ENCODE assay signal across 8 cellular contexts in genomic region chr10:101042667-101043355, GRCh38. TPM values are rescaled to one million over a fixed set of nuclear protein-coding genes. Genes with fewer than 3 reads are reported as not detected.
DNase-seq lines count a peak whose midpoint lies in the region; ATAC-seq and TF ChIP-seq lines count a peak whose summit lies in the region.

No MANE protein-coding gene starts in this region.

- peak; percentile 88 for ATAC-seq in GM19324 (IDR thresholded peaks at IDR 0.05; ENCODE audit: low FRiP score, unreplicated experiment)
- peak; percentile 97 for ATAC-seq in HG03460 (IDR thresholded peaks at IDR 0.05; ENCODE audit: unreplicated experiment)
- ATAC-seq in right lobe of liver: peak; percentile 95 to 98 (median 96)

- intact Hi-C loops in right lobe of liver (cut with DNase I): no loop called here

- H3K9ac ChIP-seq in BLaER1 treated with 17β-estradiol and CSF1 and Interleukin-3, amounts not matched to agents 10 nM and 100 nM: peak overlapping the region; percentile 70 to 84 (median 80)

- H3K4me1 ChIP-seq in BLaER1 treated with 17β-estradiol and CSF1 and Interleukin-3, amounts not matched to agents 10 nM and 100 nM: peaks cover 29 to 44% (median 41%) of the 10 kb centered on the region in 10 experiments
- H3K4me1 ChIP-seq in right lobe of liver: peaks cover 0 to 12% (median 6%) of the 10 kb centered on the region in 4 donors

- H3K27me3 ChIP-seq in BLaER1 treated with 17β-estradiol and CSF1 and Interleukin-3, amounts not matched to agents 10 nM and 100 nM: peaks cover 18 to 30% (median 22%) of the 10 kb centered on the region in 11 experiments
- peaks cover 0 to under 1% of the 10 kb centered on the region in 2 donors for H3K27me3 ChIP-seq in right lobe of liver

- peak overlapping the region; percentile 76 to 96 (median 89) for H3K4me2 ChIP-seq in BLaER1 treated with 17β-estradiol and CSF1 and Interleukin-3, amounts not matched to agents 10 nM and 100 nM

- peak; percentile 83 for DNase-seq in NCI-H526 treated with DMSO at 0.1 percent for 48 hours (lab: John Stamatoyannopoulos, UW)
- DNase-seq in activated CD4-positive, alpha-beta T cell treated with anti-CD3 and anti-CD28 coated beads, Interleukin-2, amount 50 U/mL, for 24 hours (ENCODE audit: low read depth in 1 of 2, low spot score in 1 of 2): peak; percentile 70 to 86
- DNase-seq in dermis microvascular lymphatic vessel endothelial cell (ENCODE audit: low read depth in 2 of 2): peak; percentile 93 to 94
- peak; percentile 98 to 99 (median 99) for DNase-seq in right lobe of liver
- DNase-seq in stimulated activated CD4-positive, alpha-beta T cell treated with anti-CD3 and anti-CD28 coated beads, Interleukin-4, amount 100 ng/mL, for 24 hours: peak; percentile 91

- no peak for TF ChIP-seq CTCF in right lobe of liver (IDR thresholded peaks at IDR 0.05)

- H3K27ac ChIP-seq in BLaER1 treated with 17β-estradiol and CSF1 and Interleukin-3, amounts not matched to agents 10 nM and 100 nM: peak overlapping the region; percentile 66 to 93 (median 80)
- H3K27ac ChIP-seq in right lobe of liver: peak overlapping the region; percentile 53 to 77 (median 54)

- H4K20me1 ChIP-seq in BLaER1 treated with 17β-estradiol and CSF1 and Interleukin-3, amounts not matched to agents 10 nM and 100 nM: peaks cover 0 to 34% (median 7%) of the 10 kb centered on the region in 11 experiments; a peak in 12 of 22 replicates

- H3K9me3 ChIP-seq in BLaER1 treated with 17β-estradiol and CSF1 and Interleukin-3, amounts not matched to agents 10 nM and 100 nM (replicated peaks in 1 of 11): no peaks in the 10 kb centered on the region
- H3K9me3 ChIP-seq in right lobe of liver: no peaks in the 10 kb centered on the region

- H3K36me3 ChIP-seq in BLaER1 treated with 17β-estradiol and CSF1 and Interleukin-3, amounts not matched to agents 10 nM and 100 nM: peaks cover 6 to 29% (median 24%) of the 10 kb centered on the region in 11 experiments; a peak in 21 of 22 replicates
- no peaks in the 10 kb centered on the region for H3K36me3 ChIP-seq in right lobe of liver

- 2% methylated on average over 26 of the region's 39 CpGs for WGBS in right lobe of liver (ENCODE audit: insufficient coverage, low coverage, low lambda C conversion rate, missing lambda C conversion rate)

- peak overlapping the region; percentile 46 to 71 (median 60) for H3K4me3 ChIP-seq in BLaER1 treated with 17β-estradiol and CSF1 and Interleukin-3, amounts not matched to agents 10 nM and 100 nM
- H3K4me3 ChIP-seq in right lobe of liver: peak overlapping the region; percentile 36 to 62 (median 48)

- peak; percentile 57 for TF ChIP-seq POLR2A in right lobe of liver (IDR thresholded peaks at IDR 0.05)

RNA-seq across cellular contexts. Expression of gene SFXN3, which starts 11.8 kb away (rescaled TPM):
- total RNA-seq in dermis microvascular lymphatic vessel endothelial cell: 51.2 and 74.8 TPM in 2 replicates
- total RNA-seq in right lobe of liver: 10 to 100 TPM in 2 of 6 experiments, 1 to 10 TPM in 4; 4.0 to 17.0 (median 7.6) TPM

RNA-seq across cellular contexts. Expression of gene PDZD7, which starts 11.9 kb away (rescaled TPM):
- 0.25 and 0.51 TPM in 2 replicates for total RNA-seq in dermis microvascular lymphatic vessel endothelial cell
- total RNA-seq in right lobe of liver: under 1 TPM in 5 of 6 experiments, not detected in 1; 0.15 to 0.50 (median 0.20) TPM

RNA-seq across cellular contexts. Expression of gene KAZALD1, which starts 19.0 kb away (rescaled TPM):
- total RNA-seq in dermis microvascular lymphatic vessel endothelial cell: 0.38 and 0.39 TPM in 2 replicates
- total RNA-seq in right lobe of liver: 1 to 10 TPM in 1 of 6 experiments, under 1 TPM in 5; 0.22 to 1.1 (median 0.57) TPM

RNA-seq across cellular contexts. Expression of gene LZTS2, which starts 43.2 kb away (rescaled TPM):
- total RNA-seq in dermis microvascular lymphatic vessel endothelial cell (33.9 and 41.5 TPM in 2 replicates), right lobe of liver (10 to 100 TPM in 3 of 6 experiments, 1 to 10 TPM in 3; 5.6 to 17.5 (median 11.0) TPM)

RNA-seq across cellular contexts. Expression of gene TWNK, which starts 55.5 kb away (rescaled TPM):
- total RNA-seq in dermis microvascular lymphatic vessel endothelial cell (5.3 and 7.0 TPM in 2 replicates), right lobe of liver (1 to 10 TPM; 2.9 to 8.4 (median 4.6) TPM)

Comparison
In these comparisons a context has a peak if more than half of its experiments do, and no peak if none do; other contexts are left out.
1. Peak in every context shown above with its lines: DNase-seq, ATAC-seq, H3K4me3 ChIP-seq and H3K27ac ChIP-seq.